Comparison of ENCODE assay signal across 8 cellular contexts in genomic region chr5:169636477-169637084, GRCh38. TPM values are rescaled to one million over a fixed set of nuclear protein-coding genes. Genes with fewer than 3 reads are reported as not detected.
A peak's percentile ranks its signal among the peaks of the same experiment; 100 is the strongest.
DNase-seq lines count a peak whose midpoint lies in the region; ATAC-seq, FAIRE-seq and TF ChIP-seq lines count a peak whose summit lies in the region.
"Had no signal": no experiment of that assay in that cellular context is flagged by ENCODE, and none has a peak within 500 bp of the region (broad histone marks: within the 10 kb centered on the region; RNA-seq: fewer than 3 reads in every experiment).

No MANE protein-coding gene starts in this region.

- H3K79me2 ChIP-seq in endothelial cell of umbilical vein (ENCODE audit: control insufficient read depth, insufficient read depth, low read length) = no peaks in the 10 kb centered on the region

- H3K9me3 ChIP-seq in endothelial cell of umbilical vein (replicated peaks; ENCODE audit: control insufficient read depth, insufficient read depth, low read length) = no peaks in the 10 kb centered on the region
- H3K9me3 ChIP-seq: pancreas had no signal

- intact Hi-C loops in endothelial cell of umbilical vein (cut with micrococcal nuclease) = loop anchor here (2.0 kb wide), 1 partner anchor 38 kb away; no protein-coding TSS in a partner anchor

- POLR2A ChIA-PET in endothelial cell of umbilical vein (lab: Charles Lee) = no interaction called here

- H3K36me3 ChIP-seq in endothelial cell of umbilical vein (ENCODE audit: control insufficient read depth in 2 of 2, extremely low read depth in 1 of 2, insufficient read depth in 2 of 2, low read length in 2 of 2) = no peaks in the 10 kb centered on the region
- H3K36me3 ChIP-seq: pancreas had no signal

- CTCF ChIA-PET in endothelial cell of umbilical vein (lab: Charles Lee) = interaction anchor here (1.4 kb wide), 1 partner anchor 344 kb away, joined by 3 read pairs; the partner anchor contains the start of gene INSYN2B

- no peaks in the 10 kb centered on the region for H3K27me3 ChIP-seq in endothelial cell of umbilical vein (ENCODE audit: control insufficient read depth in 2 of 2, insufficient read depth in 2 of 2, low read length in 2 of 2)

- peak overlapping the region; percentile 20 for H3K4me2 ChIP-seq in endothelial cell of umbilical vein (ENCODE audit: insufficient read depth, low read length)

- H3K4me3 ChIP-seq in GM12875 (ENCODE audit: low read depth, low read length) (peak overlapping the region; percentile 88), endothelial cell of umbilical vein (replicated peaks in 1 of 3; ENCODE audit: insufficient read depth in 1 of 3, low read depth in 1 of 3, low read length in 3 of 3) (no peak overlapping the region), retinal pigment epithelial cell (ENCODE audit: low read length) (peak overlapping the region; percentile 38)

- TF ChIP-seq CTCF in GM12875 (IDR thresholded peaks at IDR 0.05; ENCODE audit: borderline replicate concordance, insufficient read depth, low read depth, low read length) (no peak), endothelial cell of umbilical vein (IDR thresholded peaks at IDR 0.05; ENCODE audit: extremely low read depth in 1 of 2, insufficient read depth in 1 of 2, low read depth in 1 of 2, low read length in 2 of 2) (no peak), retinal pigment epithelial cell (conservative IDR thresholded peaks at IDR 0.05; ENCODE audit: low read depth, low read length) (no peak)

- DNase-seq in MV-4-11 (lab: John Stamatoyannopoulos, UW) = peak; percentile 71
- no peak for DNase-seq in endothelial cell of umbilical vein (ENCODE audit: low read depth, low spot score)
- no peak for DNase-seq in retinal pigment epithelial cell (ENCODE audit: low read depth)
- no peak for DNase-seq in UCSD-AML1 (lab: John Stamatoyannopoulos, UW; ENCODE audit: unreplicated experiment)

- BruUV-seq in endothelial cell of umbilical vein (replicated peaks; lab: Mats Ljungman, UMichigan) = no TSS peak

- H2AFZ ChIP-seq in endothelial cell of umbilical vein (ENCODE audit: low read depth, low read length) = peak overlapping the region; percentile 95

- no peak for TF ChIP-seq POLR2A in endothelial cell of umbilical vein (IDR thresholded peaks at IDR 0.05; ENCODE audit: low read depth, low read length)

- H3K27ac ChIP-seq in endothelial cell of umbilical vein (ENCODE audit: insufficient read depth, low read depth, low read length) = no peak overlapping the region

- no peak overlapping the region for H3K9ac ChIP-seq in endothelial cell of umbilical vein (replicated peaks; ENCODE audit: extremely low read depth, insufficient read depth, low read length)

- ATAC-seq in HG03521 (IDR thresholded peaks at IDR 0.05; ENCODE audit: unreplicated experiment) (no peak), GM19395 (IDR thresholded peaks at IDR 0.05; ENCODE audit: unreplicated experiment) (no peak)

- H4K20me1 ChIP-seq in endothelial cell of umbilical vein (replicated peaks; ENCODE audit: control insufficient read depth, extremely low read depth, insufficient read depth, low read length) = no peaks in the 10 kb centered on the region

- H3K4me1 ChIP-seq in endothelial cell of umbilical vein (ENCODE audit: control insufficient read depth, extremely low read depth, insufficient read depth, low read length) = peaks cover 3% of the 10 kb centered on the region
- H3K4me1 ChIP-seq: pancreas had no signal

- dilution Hi-C loops in endothelial cell of umbilical vein (cut with MboI; ENCODE audit: extremely low pct_ligation_motif_present, low sequenced_read_pairs) = no loop called here

- H3K9me1 ChIP-seq in endothelial cell of umbilical vein (replicated peaks; ENCODE audit: control insufficient read depth, extremely low read depth, insufficient read depth, low read length) = no peaks in the 10 kb centered on the region

- no peak for FAIRE-seq in endothelial cell of umbilical vein (lab: Jason Lieb, UNC)
- FAIRE-seq: pancreas had no signal

TF ChIP-seq in endothelial cell of umbilical vein, 7 proteins besides CTCF, POLR2A, EP300 and RAD21:
- TF ChIP-seq JUN (IDR thresholded peaks at IDR 0.05; ENCODE audit: borderline replicate concordance, insufficient read depth, insufficient read length, low read depth) (no peak), FOS (IDR thresholded peaks at IDR 0.05; ENCODE audit: borderline replicate concordance, insufficient read depth, low read length) (no peak), GATA2 (IDR thresholded peaks at IDR 0.05; ENCODE audit: insufficient read depth, insufficient read length, low read depth, low read length) (no peak)

RNA-seq across cellular contexts. Expression of gene DOCK2, which starts 0.5 kb away (rescaled TPM):
- 0.62 and 4.8 TPM in 2 replicates for total RNA-seq in endothelial cell of umbilical vein
- polyA plus RNA-seq in endothelial cell of umbilical vein = 0.37 and 0.62 TPM in 2 replicates
- 0.61 and 0.63 TPM in 2 replicates for polyA plus RNA-seq in endothelial cell of umbilical vein (2011; cell fraction: cytosol; rRNA removed)
- polyA plus RNA-seq in endothelial cell of umbilical vein (2011; cell fraction: nucleus; rRNA removed) = 1.1 and 2.2 TPM in 2 replicates
- 0.86 and 1.5 TPM in 2 replicates for polyA plus RNA-seq in endothelial cell of umbilical vein (2012)
- 1.00 and 2.7 TPM in 2 replicates for polyA minus RNA-seq in endothelial cell of umbilical vein
- not detected for polyA minus RNA-seq in endothelial cell of umbilical vein (2011; cell fraction: cytosol; rRNA and poly(A)+ RNA removed)
- polyA minus RNA-seq in endothelial cell of umbilical vein (2011; cell fraction: nucleus; rRNA and poly(A)+ RNA removed) = 2.3 and 4.5 TPM in 2 replicates

RNA-seq across cellular contexts. Expression of gene SPDL1, which starts 53.0 kb away (rescaled TPM):
- total RNA-seq in endothelial cell of umbilical vein = 46.8 and 51.8 TPM in 2 replicates
- 11.7 and 19.7 TPM in 2 replicates for polyA plus RNA-seq in endothelial cell of umbilical vein
- polyA plus RNA-seq in endothelial cell of umbilical vein (2011; cell fraction: cytosol; rRNA removed) = 26.8 and 32.5 TPM in 2 replicates
- polyA plus RNA-seq in endothelial cell of umbilical vein (2011; cell fraction: nucleus; rRNA removed) = 53.4 and 99.0 TPM in 2 replicates
- 29.1 and 61.6 TPM in 2 replicates for polyA plus RNA-seq in endothelial cell of umbilical vein (2012)
- 12.1 and 14.6 TPM in 2 replicates for polyA minus RNA-seq in endothelial cell of umbilical vein
- 20.1 TPM for polyA minus RNA-seq in endothelial cell of umbilical vein (2011; cell fraction: cytosol; rRNA and poly(A)+ RNA removed)
- 16.6 and 44.6 TPM in 2 replicates for polyA minus RNA-seq in endothelial cell of umbilical vein (2011; cell fraction: nucleus; rRNA and poly(A)+ RNA removed)

Comparison
In these comparisons a context has a peak if more than half of its experiments do, and no peak if none do; other contexts are left out.
1. H3K4me3 ChIP-seq: peak in GM12875 (single experiment) and retinal pigment epithelial cell (single experiment); none in endothelial cell of umbilical vein (0 of 3).